1 cellular context compared by ENCODE assay signal in the genomic region with DNA sequence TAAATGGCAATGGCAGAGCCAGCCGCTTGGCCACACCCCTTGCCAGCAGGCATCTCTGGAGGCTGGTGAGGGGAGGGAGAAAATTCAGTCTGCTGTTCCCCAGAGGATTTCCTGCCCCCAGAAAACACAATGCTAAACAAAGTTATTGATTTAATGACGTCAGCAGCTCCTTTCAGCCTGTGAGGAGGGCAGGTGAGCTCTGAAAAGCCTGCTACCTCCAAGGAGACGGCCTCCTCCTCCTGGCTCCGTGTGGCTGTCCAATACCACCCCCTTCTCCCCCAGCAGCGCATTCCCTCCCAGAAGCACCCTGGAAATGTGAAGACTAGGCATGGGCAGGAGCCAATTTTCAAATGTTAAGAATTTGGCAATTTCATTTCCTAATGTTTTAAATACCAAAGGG.
TF ChIP-seq lines count a peak whose summit lies in the region.

No MANE protein-coding gene starts in this region.

TF ChIP-seq in HEK293, 187 proteins besides CTCF, POLR2A, EP300 and RAD21 (continued from another document and continues in another):
- TF ChIP-seq, protein P1, sequence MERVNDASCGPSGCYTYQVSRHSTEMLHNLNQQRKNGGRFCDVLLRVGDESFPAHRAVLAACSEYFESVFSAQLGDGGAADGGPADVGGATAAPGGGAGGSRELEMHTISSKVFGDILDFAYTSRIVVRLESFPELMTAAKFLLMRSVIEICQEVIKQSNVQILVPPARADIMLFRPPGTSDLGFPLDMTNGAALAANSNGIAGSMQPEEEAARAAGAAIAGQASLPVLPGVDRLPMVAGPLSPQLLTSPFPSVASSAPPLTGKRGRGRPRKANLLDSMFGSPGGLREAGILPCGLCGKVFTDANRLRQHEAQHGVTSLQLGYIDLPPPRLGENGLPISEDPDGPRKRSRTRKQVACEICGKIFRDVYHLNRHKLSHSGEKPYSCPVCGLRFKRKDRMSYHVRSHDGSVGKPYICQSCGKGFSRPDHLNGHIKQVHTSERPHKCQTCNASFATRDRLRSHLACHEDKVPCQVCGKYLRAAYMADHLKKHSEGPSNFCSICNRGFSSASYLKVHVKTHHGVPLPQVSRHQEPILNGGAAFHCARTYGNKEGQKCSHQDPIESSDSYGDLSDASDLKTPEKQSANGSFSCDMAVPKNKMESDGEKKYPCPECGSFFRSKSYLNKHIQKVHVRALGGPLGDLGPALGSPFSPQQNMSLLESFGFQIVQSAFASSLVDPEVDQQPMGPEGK (tag by site-specific recombination; IDR thresholded peaks at IDR 0.05) = peak; percentile 95
- TF ChIP-seq ZFHX2 (tag by site-specific recombination; conservative IDR thresholded peaks at IDR 0.05) = peak; percentile 75
- 0 out of 2 replicates have a peak, but pooled peaks have one; percentile 44 for TF ChIP-seq ZFP69B (tag by site-specific recombination; IDR thresholded peaks at IDR 0.05)
- TF ChIP-seq, protein P2, sequence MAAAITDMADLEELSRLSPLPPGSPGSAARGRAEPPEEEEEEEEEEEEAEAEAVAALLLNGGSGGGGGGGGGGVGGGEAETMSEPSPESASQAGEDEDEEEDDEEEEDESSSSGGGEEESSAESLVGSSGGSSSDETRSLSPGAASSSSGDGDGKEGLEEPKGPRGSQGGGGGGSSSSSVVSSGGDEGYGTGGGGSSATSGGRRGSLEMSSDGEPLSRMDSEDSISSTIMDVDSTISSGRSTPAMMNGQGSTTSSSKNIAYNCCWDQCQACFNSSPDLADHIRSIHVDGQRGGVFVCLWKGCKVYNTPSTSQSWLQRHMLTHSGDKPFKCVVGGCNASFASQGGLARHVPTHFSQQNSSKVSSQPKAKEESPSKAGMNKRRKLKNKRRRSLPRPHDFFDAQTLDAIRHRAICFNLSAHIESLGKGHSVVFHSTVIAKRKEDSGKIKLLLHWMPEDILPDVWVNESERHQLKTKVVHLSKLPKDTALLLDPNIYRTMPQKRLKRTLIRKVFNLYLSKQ (tag by site-specific recombination; IDR thresholded peaks at IDR 0.05; ENCODE audit: borderline replicate concordance) = no peak
- TF ChIP-seq, protein P3, sequence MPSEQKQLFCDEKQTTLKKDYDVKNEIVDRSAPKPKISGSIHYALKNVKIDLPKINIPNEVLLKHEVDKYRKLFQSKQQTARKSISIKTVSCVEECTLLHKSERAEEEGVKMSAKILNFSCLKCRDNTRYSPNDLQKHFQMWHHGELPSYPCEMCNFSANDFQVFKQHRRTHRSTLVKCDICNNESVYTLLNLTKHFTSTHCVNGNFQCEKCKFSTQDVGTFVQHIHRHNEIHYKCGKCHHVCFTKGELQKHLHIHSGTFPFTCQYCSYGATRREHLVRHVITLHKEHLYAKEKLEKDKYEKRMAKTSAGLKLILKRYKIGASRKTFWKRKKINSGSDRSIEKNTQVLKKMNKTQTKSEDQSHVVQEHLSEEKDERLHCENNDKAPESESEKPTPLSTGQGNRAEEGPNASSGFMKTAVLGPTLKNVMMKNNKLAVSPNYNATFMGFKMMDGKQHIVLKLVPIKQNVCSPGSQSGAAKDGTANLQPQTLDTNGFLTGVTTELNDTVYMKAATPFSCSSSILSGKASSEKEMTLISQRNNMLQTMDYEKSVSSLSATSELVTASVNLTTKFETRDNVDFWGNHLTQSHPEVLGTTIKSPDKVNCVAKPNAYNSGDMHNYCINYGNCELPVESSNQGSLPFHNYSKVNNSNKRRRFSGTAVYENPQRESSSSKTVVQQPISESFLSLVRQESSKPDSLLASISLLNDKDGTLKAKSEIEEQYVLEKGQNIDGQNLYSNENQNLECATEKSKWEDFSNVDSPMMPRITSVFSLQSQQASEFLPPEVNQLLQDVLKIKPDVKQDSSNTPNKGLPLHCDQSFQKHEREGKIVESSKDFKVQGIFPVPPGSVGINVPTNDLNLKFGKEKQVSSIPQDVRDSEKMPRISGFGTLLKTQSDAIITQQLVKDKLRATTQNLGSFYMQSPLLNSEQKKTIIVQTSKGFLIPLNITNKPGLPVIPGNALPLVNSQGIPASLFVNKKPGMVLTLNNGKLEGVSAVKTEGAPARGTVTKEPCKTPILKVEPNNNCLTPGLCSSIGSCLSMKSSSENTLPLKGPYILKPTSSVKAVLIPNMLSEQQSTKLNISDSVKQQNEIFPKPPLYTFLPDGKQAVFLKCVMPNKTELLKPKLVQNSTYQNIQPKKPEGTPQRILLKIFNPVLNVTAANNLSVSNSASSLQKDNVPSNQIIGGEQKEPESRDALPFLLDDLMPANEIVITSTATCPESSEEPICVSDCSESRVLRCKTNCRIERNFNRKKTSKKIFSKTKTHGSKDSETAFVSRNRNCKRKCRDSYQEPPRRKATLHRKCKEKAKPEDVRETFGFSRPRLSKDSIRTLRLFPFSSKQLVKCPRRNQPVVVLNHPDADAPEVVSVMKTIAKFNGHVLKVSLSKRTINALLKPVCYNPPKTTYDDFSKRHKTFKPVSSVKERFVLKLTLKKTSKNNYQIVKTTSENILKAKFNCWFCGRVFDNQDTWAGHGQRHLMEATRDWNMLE (tag by site-specific recombination; conservative IDR thresholded peaks at IDR 0.05; ENCODE audit: low read depth) = peak; percentile 42; the same call in 1 of the 2 replicates
- TF ChIP-seq HOXD13 (CRISPR knock-in tag; IDR thresholded peaks at IDR 0.05; ENCODE audit: borderline replicate concordance) = no peak
- TF ChIP-seq KLF16 (tag by site-specific recombination; IDR thresholded peaks at IDR 0.05) = 0 out of 2 replicates have a peak, but pooled peaks have one; percentile 45
- 0 out of 2 replicates have a peak, but pooled peaks have one; percentile 52 for TF ChIP-seq ZSCAN23 (tag by site-specific recombination; IDR thresholded peaks at IDR 0.05)
- TF ChIP-seq OSR2 (tag by site-specific recombination; IDR thresholded peaks at IDR 0.05) = peak; percentile 70
- peak; percentile 57; the same call in 1 of the 2 replicates for TF ChIP-seq ZBTB17 (tag by site-specific recombination; IDR thresholded peaks at IDR 0.05)
- peak; percentile 46; the same call in 1 of the 2 replicates for TF ChIP-seq YY2 (tag by site-specific recombination; IDR thresholded peaks at IDR 0.05)
- no peak for TF ChIP-seq ZNF157 (tag by site-specific recombination; IDR thresholded peaks at IDR 0.05)
- no peak for TF ChIP-seq ZNF404 (tag by site-specific recombination; IDR thresholded peaks at IDR 0.05)
- peak; percentile 69 for TF ChIP-seq ZNF600 (tag by site-specific recombination; IDR thresholded peaks at IDR 0.05)
- TF ChIP-seq SP7 (tag by site-specific recombination; IDR thresholded peaks at IDR 0.05) = peak; percentile 74
- TF ChIP-seq KLF9 (tag by site-specific recombination; IDR thresholded peaks at IDR 0.05; ENCODE audit: low read depth) = 0 out of 2 replicates have a peak, but pooled peaks have one; percentile 27
- TF ChIP-seq ZIC2 (tag by site-specific recombination; IDR thresholded peaks at IDR 0.05) = peak; percentile 49
- TF ChIP-seq EGR2 (tag by site-specific recombination; IDR thresholded peaks at IDR 0.05; ENCODE audit: low read depth) = peak; percentile 45; the same call in 1 of the 2 replicates
- no peak for TF ChIP-seq ZNF544 (tag by site-specific recombination; IDR thresholded peaks at IDR 0.05)
- TF ChIP-seq, protein P4, sequence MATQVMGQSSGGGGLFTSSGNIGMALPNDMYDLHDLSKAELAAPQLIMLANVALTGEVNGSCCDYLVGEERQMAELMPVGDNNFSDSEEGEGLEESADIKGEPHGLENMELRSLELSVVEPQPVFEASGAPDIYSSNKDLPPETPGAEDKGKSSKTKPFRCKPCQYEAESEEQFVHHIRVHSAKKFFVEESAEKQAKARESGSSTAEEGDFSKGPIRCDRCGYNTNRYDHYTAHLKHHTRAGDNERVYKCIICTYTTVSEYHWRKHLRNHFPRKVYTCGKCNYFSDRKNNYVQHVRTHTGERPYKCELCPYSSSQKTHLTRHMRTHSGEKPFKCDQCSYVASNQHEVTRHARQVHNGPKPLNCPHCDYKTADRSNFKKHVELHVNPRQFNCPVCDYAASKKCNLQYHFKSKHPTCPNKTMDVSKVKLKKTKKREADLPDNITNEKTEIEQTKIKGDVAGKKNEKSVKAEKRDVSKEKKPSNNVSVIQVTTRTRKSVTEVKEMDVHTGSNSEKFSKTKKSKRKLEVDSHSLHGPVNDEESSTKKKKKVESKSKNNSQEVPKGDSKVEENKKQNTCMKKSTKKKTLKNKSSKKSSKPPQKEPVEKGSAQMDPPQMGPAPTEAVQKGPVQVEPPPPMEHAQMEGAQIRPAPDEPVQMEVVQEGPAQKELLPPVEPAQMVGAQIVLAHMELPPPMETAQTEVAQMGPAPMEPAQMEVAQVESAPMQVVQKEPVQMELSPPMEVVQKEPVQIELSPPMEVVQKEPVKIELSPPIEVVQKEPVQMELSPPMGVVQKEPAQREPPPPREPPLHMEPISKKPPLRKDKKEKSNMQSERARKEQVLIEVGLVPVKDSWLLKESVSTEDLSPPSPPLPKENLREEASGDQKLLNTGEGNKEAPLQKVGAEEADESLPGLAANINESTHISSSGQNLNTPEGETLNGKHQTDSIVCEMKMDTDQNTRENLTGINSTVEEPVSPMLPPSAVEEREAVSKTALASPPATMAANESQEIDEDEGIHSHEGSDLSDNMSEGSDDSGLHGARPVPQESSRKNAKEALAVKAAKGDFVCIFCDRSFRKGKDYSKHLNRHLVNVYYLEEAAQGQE (tag by site-specific recombination; IDR thresholded peaks at IDR 0.05) = no peak
- peak; percentile 30; the same call in 1 of the 2 replicates for TF ChIP-seq ZNF335 (tag by site-specific recombination; conservative IDR thresholded peaks at IDR 0.05)
- TF ChIP-seq GLIS1 (tag by site-specific recombination; IDR thresholded peaks at IDR 0.05) = peak; percentile 82
- TF ChIP-seq, protein P5, sequence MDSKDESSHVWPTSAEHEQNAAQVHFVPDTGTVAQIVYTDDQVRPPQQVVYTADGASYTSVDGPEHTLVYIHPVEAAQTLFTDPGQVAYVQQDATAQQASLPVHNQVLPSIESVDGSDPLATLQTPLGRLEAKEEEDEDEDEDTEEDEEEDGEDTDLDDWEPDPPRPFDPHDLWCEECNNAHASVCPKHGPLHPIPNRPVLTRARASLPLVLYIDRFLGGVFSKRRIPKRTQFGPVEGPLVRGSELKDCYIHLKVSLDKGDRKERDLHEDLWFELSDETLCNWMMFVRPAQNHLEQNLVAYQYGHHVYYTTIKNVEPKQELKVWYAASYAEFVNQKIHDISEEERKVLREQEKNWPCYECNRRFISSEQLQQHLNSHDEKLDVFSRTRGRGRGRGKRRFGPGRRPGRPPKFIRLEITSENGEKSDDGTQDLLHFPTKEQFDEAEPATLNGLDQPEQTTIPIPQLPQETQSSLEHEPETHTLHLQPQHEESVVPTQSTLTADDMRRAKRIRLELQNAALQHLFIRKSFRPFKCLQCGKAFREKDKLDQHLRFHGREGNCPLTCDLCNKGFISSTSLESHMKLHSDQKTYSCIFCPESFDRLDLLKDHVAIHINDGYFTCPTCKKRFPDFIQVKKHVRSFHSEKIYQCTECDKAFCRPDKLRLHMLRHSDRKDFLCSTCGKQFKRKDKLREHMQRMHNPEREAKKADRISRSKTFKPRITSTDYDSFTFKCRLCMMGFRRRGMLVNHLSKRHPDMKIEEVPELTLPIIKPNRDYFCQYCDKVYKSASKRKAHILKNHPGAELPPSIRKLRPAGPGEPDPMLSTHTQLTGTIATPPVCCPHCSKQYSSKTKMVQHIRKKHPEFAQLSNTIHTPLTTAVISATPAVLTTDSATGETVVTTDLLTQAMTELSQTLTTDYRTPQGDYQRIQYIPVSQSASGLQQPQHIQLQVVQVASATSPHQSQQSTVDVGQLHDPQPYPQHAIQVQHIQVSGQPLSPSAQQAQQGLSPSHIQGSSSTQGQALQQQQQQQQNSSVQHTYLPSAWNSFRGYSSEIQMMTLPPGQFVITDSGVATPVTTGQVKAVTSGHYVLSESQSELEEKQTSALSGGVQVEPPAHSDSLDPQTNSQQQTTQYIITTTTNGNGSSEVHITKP (tag by site-specific recombination; IDR thresholded peaks at IDR 0.05) = peak; percentile 60; the same call in 1 of the 2 replicates
- peak; percentile 54; the same call in 1 of the 2 replicates for TF ChIP-seq IKZF3 (tag by site-specific recombination; IDR thresholded peaks at IDR 0.05)
- TF ChIP-seq, protein P6, sequence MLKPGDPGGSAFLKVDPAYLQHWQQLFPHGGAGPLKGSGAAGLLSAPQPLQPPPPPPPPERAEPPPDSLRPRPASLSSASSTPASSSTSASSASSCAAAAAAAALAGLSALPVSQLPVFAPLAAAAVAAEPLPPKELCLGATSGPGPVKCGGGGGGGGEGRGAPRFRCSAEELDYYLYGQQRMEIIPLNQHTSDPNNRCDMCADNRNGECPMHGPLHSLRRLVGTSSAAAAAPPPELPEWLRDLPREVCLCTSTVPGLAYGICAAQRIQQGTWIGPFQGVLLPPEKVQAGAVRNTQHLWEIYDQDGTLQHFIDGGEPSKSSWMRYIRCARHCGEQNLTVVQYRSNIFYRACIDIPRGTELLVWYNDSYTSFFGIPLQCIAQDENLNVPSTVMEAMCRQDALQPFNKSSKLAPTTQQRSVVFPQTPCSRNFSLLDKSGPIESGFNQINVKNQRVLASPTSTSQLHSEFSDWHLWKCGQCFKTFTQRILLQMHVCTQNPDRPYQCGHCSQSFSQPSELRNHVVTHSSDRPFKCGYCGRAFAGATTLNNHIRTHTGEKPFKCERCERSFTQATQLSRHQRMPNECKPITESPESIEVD (tag by site-specific recombination; IDR thresholded peaks at IDR 0.05) = peak; percentile 97
- TF ChIP-seq, protein P7, sequence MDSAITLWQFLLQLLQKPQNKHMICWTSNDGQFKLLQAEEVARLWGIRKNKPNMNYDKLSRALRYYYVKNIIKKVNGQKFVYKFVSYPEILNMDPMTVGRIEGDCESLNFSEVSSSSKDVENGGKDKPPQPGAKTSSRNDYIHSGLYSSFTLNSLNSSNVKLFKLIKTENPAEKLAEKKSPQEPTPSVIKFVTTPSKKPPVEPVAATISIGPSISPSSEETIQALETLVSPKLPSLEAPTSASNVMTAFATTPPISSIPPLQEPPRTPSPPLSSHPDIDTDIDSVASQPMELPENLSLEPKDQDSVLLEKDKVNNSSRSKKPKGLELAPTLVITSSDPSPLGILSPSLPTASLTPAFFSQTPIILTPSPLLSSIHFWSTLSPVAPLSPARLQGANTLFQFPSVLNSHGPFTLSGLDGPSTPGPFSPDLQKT (IDR thresholded peaks at IDR 0.05; ENCODE audit: borderline replicate concordance, low read depth, low read length) = no peak
- TF ChIP-seq ZNF423 (tag by site-specific recombination; IDR thresholded peaks at IDR 0.05) = peak; percentile 76
- peak; percentile 83 for TF ChIP-seq ZBTB21 (tag by site-specific recombination; IDR thresholded peaks at IDR 0.05)
- TF ChIP-seq, protein P8, sequence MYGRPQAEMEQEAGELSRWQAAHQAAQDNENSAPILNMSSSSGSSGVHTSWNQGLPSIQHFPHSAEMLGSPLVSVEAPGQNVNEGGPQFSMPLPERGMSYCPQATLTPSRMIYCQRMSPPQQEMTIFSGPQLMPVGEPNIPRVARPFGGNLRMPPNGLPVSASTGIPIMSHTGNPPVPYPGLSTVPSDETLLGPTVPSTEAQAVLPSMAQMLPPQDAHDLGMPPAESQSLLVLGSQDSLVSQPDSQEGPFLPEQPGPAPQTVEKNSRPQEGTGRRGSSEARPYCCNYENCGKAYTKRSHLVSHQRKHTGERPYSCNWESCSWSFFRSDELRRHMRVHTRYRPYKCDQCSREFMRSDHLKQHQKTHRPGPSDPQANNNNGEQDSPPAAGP (tag by site-specific recombination; IDR thresholded peaks at IDR 0.05) = peak; percentile 75
- peak; percentile 57; the same call in 1 of the 2 replicates for TF ChIP-seq ZNF184 (tag by site-specific recombination; IDR thresholded peaks at IDR 0.05)
- TF ChIP-seq ZNF146 (tag by site-specific recombination; IDR thresholded peaks at IDR 0.05) = no peak
- TF ChIP-seq GLIS2 (tag by site-specific recombination; IDR thresholded peaks at IDR 0.05) = peak; percentile 81
- TF ChIP-seq ZEB2 (tag by site-specific recombination; IDR thresholded peaks at IDR 0.05) = peak; percentile 64; the same call in 1 of the 2 replicates
